14 cellular contexts compared by ENCODE assay signal in the genomic region with DNA sequence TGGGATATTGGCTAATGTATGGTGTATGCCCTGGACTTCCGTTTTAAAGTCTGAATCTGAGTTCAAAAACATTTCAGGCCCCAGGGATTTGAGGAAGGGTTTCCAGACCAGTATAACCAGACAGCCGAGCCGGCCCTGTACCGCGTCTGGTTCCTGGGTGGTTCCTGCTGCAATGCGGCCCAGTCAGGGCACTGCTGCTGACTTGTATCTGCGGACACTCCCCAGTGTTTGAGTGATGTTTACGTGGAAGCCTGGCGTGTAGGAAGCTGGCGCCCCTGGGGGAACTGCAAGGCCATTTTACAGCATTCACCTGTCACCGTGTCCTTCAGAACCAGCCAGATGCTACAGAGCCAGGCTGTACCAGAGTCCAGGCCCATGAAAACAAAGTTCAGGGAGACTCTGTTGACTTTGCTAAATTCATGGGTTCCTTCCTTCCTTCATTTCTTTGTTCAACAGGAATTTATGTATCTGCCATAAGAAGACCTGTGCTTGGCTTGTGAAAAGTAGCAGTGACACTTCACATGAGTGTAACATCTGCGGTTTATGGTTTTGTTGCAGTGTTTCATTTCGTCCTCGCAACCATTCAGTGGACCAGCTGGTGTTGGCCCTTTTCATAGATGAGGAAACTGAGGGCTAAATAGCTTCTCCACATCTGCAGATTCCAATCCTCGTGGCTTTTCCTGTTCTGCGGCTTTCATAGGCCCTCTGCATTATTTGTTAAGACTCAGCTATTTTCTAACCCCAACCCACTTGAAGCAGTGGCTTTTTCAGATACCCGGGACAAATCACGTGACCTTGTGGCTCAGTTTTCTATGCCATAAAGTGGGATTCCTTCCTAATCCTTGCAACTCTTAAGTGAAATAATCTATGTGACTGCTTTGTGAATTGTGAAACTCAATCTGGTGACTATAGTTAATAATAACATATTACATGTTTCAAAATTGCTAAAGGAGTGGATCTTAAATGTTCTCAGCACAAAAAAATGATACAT. TPM values are rescaled to one million over a fixed set of nuclear protein-coding genes. Genes with fewer than 3 reads are reported as not detected.
DNase-seq lines count a peak whose midpoint lies in the region; ATAC-seq, FAIRE-seq and TF ChIP-seq lines count a peak whose summit lies in the region.
"Had no signal": no experiment of that assay in that cellular context is flagged by ENCODE, and none has a peak within 500 bp of the region (broad histone marks: within the 10 kb centered on the region; RNA-seq: fewer than 3 reads in every experiment).

No MANE protein-coding gene starts in this region.

- no peaks in the 10 kb centered on the region for H3K36me3 ChIP-seq in GM12878 (ENCODE audit: control insufficient read depth in 2 of 2, insufficient read depth in 2 of 2, low read length in 1 of 2)
- no peaks in the 10 kb centered on the region for H3K36me3 ChIP-seq in hepatocyte (replicated peaks; ENCODE audit: insufficient read depth, low read depth)
- no peaks in the 10 kb centered on the region for H3K36me3 ChIP-seq in sigmoid colon
- H3K36me3 ChIP-seq: cardiac muscle cell had no signal

- TF ChIP-seq CTCF in GM12878 (IDR thresholded peaks at IDR 0.05 in 2 of 3, conservative IDR thresholded peaks at IDR 0.05 in 1 of 3; ENCODE audit: control insufficient read depth in 2 of 3, extremely low read depth in 1 of 3, insufficient read depth in 1 of 3, low read depth in 3 of 3, low read length in 3 of 3): no peak
- no peak for TF ChIP-seq CTCF in hepatocyte (IDR thresholded peaks at IDR 0.05; ENCODE audit: poor library complexity)
- TF ChIP-seq CTCF in sigmoid colon (IDR thresholded peaks at IDR 0.05): no peak
- TF ChIP-seq CTCF in chondrocyte (IDR thresholded peaks at IDR 0.05): no peak

- H3K27me3 ChIP-seq in GM12878 (replicated peaks in 1 of 2; ENCODE audit: control insufficient read depth in 2 of 2, insufficient read depth in 2 of 2, low read length in 1 of 2) (peaks cover 4 to 6% of the 10 kb centered on the region in 2 experiments; a peak in 3 of 4 replicates), hepatocyte (no peaks in the 10 kb centered on the region), sigmoid colon (no peaks in the 10 kb centered on the region)

- no peak overlapping the region for H3K27ac ChIP-seq in GM12878 (ENCODE audit: control insufficient read depth, insufficient read depth)
- H3K27ac ChIP-seq in hepatocyte: peak overlapping the region; percentile 79
- peak overlapping the region; percentile 75 to 84 (median 80) for H3K27ac ChIP-seq in sigmoid colon
- H3K27ac ChIP-seq: cardiac muscle cell had no signal

- RAD21 ChIA-PET in GM12878 (lab: Charles Lee; ENCODE audit: unreplicated experiment): no interaction called here

- SMC1A ChIA-PET in GM12878 (lab: Charles Lee; ENCODE audit: uncharacterized antibody, unreplicated experiment): no interaction called here

- H3K4me3 Mint-ChIP-seq in chondrocyte (ENCODE audit: unreplicated experiment): no peak overlapping the region
- H3K4me3 Mint-ChIP-seq: activated CD4-positive, alpha-beta T cell treated with anti-CD3 and anti-CD28 coated beads, Interleukin-2, amount 10 ng/mL, durations not matched to agents 24 days and 14 days; CD14-positive monocyte; IgD-negative memory B cell had no signal

- H3K4me3 ChIP-seq in GM12878 (no peak overlapping the region), hepatocyte (no peak overlapping the region), sigmoid colon (no peak overlapping the region)
- H3K4me3 ChIP-seq: cardiac muscle cell had no signal

- TF ChIP-seq POLR2A in GM12878 (IDR thresholded peaks at IDR 0.05; ENCODE audit: low read depth, low read length) (no peak), sigmoid colon (IDR thresholded peaks at IDR 0.05) (no peak)

- POLR2A ChIA-PET in GM12878 (lab: Charles Lee): no interaction called here

- peaks cover 2% of the 10 kb centered on the region for H3K36me3 Mint-ChIP-seq in chondrocyte (ENCODE audit: low read depth)
- H3K36me3 Mint-ChIP-seq: CD14-positive monocyte, IgD-negative memory B cell had no signal

- no peaks in the 10 kb centered on the region for H3K9me2 ChIP-seq in hepatocyte (replicated peaks; ENCODE audit: insufficient read depth)

- H3K27me3 Mint-ChIP-seq in chondrocyte (ENCODE audit: low read depth): no peaks in the 10 kb centered on the region

- no peaks in the 10 kb centered on the region for H3K79me2 ChIP-seq in GM12878 (ENCODE audit: control insufficient read depth, insufficient read depth, low read length)
- peaks cover 60% of the 10 kb centered on the region for H3K79me2 ChIP-seq in hepatocyte

- H3K4me1 ChIP-seq in GM12878 (ENCODE audit: control insufficient read depth, insufficient read depth, low read length) (no peaks in the 10 kb centered on the region), hepatocyte (ENCODE audit: insufficient read depth) (peaks cover 25% of the 10 kb centered on the region), sigmoid colon (peaks cover 0 to 86% (median 66%) of the 10 kb centered on the region in 4 donors)

- WGBS in GM12878 (ENCODE audit: insufficient coverage, insufficient replicate concordance, low lambda C conversion rate, missing lambda C conversion rate): 60% methylated on average over 18 of the region's 18 CpGs
- WGBS in hepatocyte (ENCODE audit: low lambda C conversion rate, missing lambda C conversion rate): 70% methylated on average over 18 of the region's 18 CpGs
- WGBS in sigmoid colon, 2 donors: 73 to 82% methylated on average over 18 of the region's 18 CpGs

- no peaks in the 10 kb centered on the region for H3K9me3 ChIP-seq in GM12878 (replicated peaks; ENCODE audit: control insufficient read depth, insufficient read depth, low read length)
- H3K9me3 ChIP-seq in hepatocyte (ENCODE audit: low read depth): no peaks in the 10 kb centered on the region
- H3K9me3 ChIP-seq in sigmoid colon: no peaks in the 10 kb centered on the region

- ATAC-seq in GM12878: no peak
- no peak for ATAC-seq in GM21619 (IDR thresholded peaks at IDR 0.05; ENCODE audit: unreplicated experiment)
- no peak for ATAC-seq in HG02759 (IDR thresholded peaks at IDR 0.05; ENCODE audit: unreplicated experiment)

- H3K9me3 Mint-ChIP-seq in chondrocyte (ENCODE audit: low read depth): no peaks in the 10 kb centered on the region
- H3K9me3 Mint-ChIP-seq: activated CD4-positive, alpha-beta T cell treated with anti-CD3 and anti-CD28 coated beads, Interleukin-2, amount 10 ng/mL, durations not matched to agents 24 days and 14 days; IgD-negative memory B cell had no signal

- H3K4me2 ChIP-seq in GM12878 (ENCODE audit: control insufficient read depth, insufficient read depth) (no peak overlapping the region), hepatocyte (peak overlapping the region; percentile 41)

- peaks cover 16% of the 10 kb centered on the region for H3K4me1 Mint-ChIP-seq in chondrocyte (ENCODE audit: low read depth)
- H3K4me1 Mint-ChIP-seq: activated CD4-positive, alpha-beta T cell treated with anti-CD3 and anti-CD28 coated beads, Interleukin-2, amount 10 ng/mL, durations not matched to agents 24 days and 14 days; CD14-positive monocyte; IgD-negative memory B cell had no signal

- no peak for FAIRE-seq in GM12878 (lab: Jason Lieb, UNC)

- CTCF ChIA-PET in GM12878 (lab: Yijun Ruan, JAX): no interaction called here

- no peak overlapping the region for H2AFZ ChIP-seq in GM12878 (ENCODE audit: control insufficient read depth, low read depth, low read length)
- H2AFZ ChIP-seq in hepatocyte: no peak overlapping the region

- TF ChIP-seq EP300 in GM12878 (IDR thresholded peaks at IDR 0.05; ENCODE audit: borderline replicate concordance in 1 of 2, control insufficient read depth in 1 of 2, low read depth in 2 of 2, low read length in 2 of 2): no peak
- no peak for TF ChIP-seq EP300 in sigmoid colon (IDR thresholded peaks at IDR 0.05)

- no peak for TF ChIP-seq RAD21 in GM12878 (IDR thresholded peaks at IDR 0.05; ENCODE audit: insufficient read depth, low read depth, low read length)

- in situ Hi-C loops in GM12878 (cut with MboI): no loop called here

- peak; percentile 86 for DNase-seq in ELF-1 (ENCODE audit: low read depth, low spot score)
- no peak for DNase-seq in GM12878 (ENCODE audit: low read depth, low spot score)
- peak; percentile 58 for DNase-seq in hepatocyte (ENCODE audit: low spot score)
- DNase-seq in sigmoid colon: peak; percentile 83
- DNase-seq in chondrocyte (ENCODE audit: low spot score): no peak
- DNase-seq in activated CD4-positive, alpha-beta T cell treated with anti-CD3 and anti-CD28 coated beads for 4 hours: no peak
- DNase-seq: activated CD4-positive, alpha-beta T cell treated with anti-CD3 and anti-CD28 coated beads, Interleukin-2, amount 10 ng/mL, durations not matched to agents 24 days and 14 days; activated effector memory CD4-positive, alpha-beta T cell treated with anti-CD3 and anti-CD28 coated beads, Interleukin-2, amount 50 U/mL, for 16 hours; NCI-H1694 had no signal

- no peak overlapping the region for H3K9ac ChIP-seq in GM12878 (ENCODE audit: control insufficient read depth, insufficient read depth, low read length)

- no TSS peak for BruUV-seq in GM12878 (replicated peaks; lab: Mats Ljungman, UMichigan)

- H4K20me1 ChIP-seq in GM12878 (ENCODE audit: control insufficient read depth, insufficient read depth) (no peaks in the 10 kb centered on the region), hepatocyte (ENCODE audit: insufficient read depth, poor library complexity, severe bottlenecking) (no peaks in the 10 kb centered on the region)

- intact Hi-C loops in GM12878 (cut with micrococcal nuclease; ENCODE audit: unreplicated experiment) (no loop called here), sigmoid colon (cut with DNase I) (loop anchor here (2.0 to 5.0 kb wide), 3 partner anchors 15 to 128 kb away; partner anchors contain the start of gene CYP46A1)

- H3K27ac Mint-ChIP-seq in chondrocyte (ENCODE audit: unreplicated experiment): no peak overlapping the region
- H3K27ac Mint-ChIP-seq: activated CD4-positive, alpha-beta T cell treated with anti-CD3 and anti-CD28 coated beads, Interleukin-2, amount 10 ng/mL, durations not matched to agents 24 days and 14 days had no signal

RNA-seq across cellular contexts. Expression of gene EML1, which starts 16.9 kb away (rescaled TPM):
- total RNA-seq in GM12878 (2013; cell fraction: nucleolus; rRNA removed): 0.77 TPM in 1 of 2 replicates, not detected in the other
- total RNA-seq in GM12878 (2014; rRNA removed): 0.16 TPM in 1 of 2 replicates, not detected in the other
- 0.13 TPM in 1 of 2 replicates, not detected in the other for total RNA-seq in GM12878 (2014; rRNA removed; fragmentation: Illumina TruSeq; extraction: Trizol)
- 0.21 TPM in 1 of 2 replicates, not detected in the other for total RNA-seq in GM12878 (2021)
- not detected for polyA plus RNA-seq in GM12878 (2011; ENCODE audit: low read depth)
- 2.9 and 3.4 TPM in 2 replicates for polyA plus RNA-seq in GM12878 (2011; rRNA removed)
- 3.0 and 3.3 TPM in 2 replicates for polyA plus RNA-seq in GM12878 (2011; cell fraction: cytosol; rRNA removed)
- polyA plus RNA-seq in GM12878 (2011; cell fraction: nucleus; rRNA removed): 5.4 and 5.5 TPM in 2 replicates
- polyA plus RNA-seq in GM12878 (2012): 0.07 and 0.34 TPM in 2 replicates
- 0.10 TPM in 1 of 2 replicates, not detected in the other for polyA plus RNA-seq in GM12878 (2014; fragmentation: Illumina TruSeq; extraction: Trizol)
- under 1 TPM; 0.05 to 0.16 TPM for polyA plus RNA-seq in GM12878 (2014; fragmentation: Nextera tagmentation; extraction: Ambion mirVana)
- polyA plus RNA-seq in GM12878 (2014; rRNA removed): 0.28 TPM in 1 of 2 replicates, not detected in the other
- under 1 TPM; 0.09 to 0.11 TPM for polyA plus RNA-seq in GM12878 (2016; fragmentation: Nextera tagmentation; extraction: Ambion mirVana)
- polyA minus RNA-seq in GM12878 (2011; rRNA and poly(A)+ RNA removed): 7.5 and 13.5 TPM in 2 replicates
- 1.3 and 4.4 TPM in 2 replicates for polyA minus RNA-seq in GM12878 (2011; cell fraction: cytosol; rRNA and poly(A)+ RNA removed)
- polyA minus RNA-seq in GM12878 (2011; cell fraction: nucleus; rRNA and poly(A)+ RNA removed): 5.2 and 7.0 TPM in 2 replicates
- 31.8 and 31.9 TPM in 2 replicates for total RNA-seq in hepatocyte
- 21.6 and 22.9 TPM in 2 replicates for polyA plus RNA-seq in hepatocyte
- total RNA-seq in sigmoid colon: 100 to 1,000 TPM in 3 of 4 donors, 10 to 100 TPM in 1; 91.5 to 148 (median 141) TPM
- 1 to 10 TPM; 3.9 to 7.8 (median 5.0) TPM for polyA plus RNA-seq in sigmoid colon
- 36.4 to 61.0 TPM (median 39.6 TPM) in 3 replicates for total RNA-seq in chondrocyte
- polyA plus RNA-seq: CD14-positive monocyte, IgD-negative memory B cell had no signal

Comparison
In these comparisons a context has a peak if more than half of its experiments do, and no peak if none do; other contexts are left out.
1. DNase-seq: peak in ELF-1 (single experiment), hepatocyte (single experiment) and sigmoid colon (single experiment); none in GM12878 (single experiment), chondrocyte (single experiment) and activated CD4-positive, alpha-beta T cell treated with anti-CD3 and anti-CD28 coated beads for 4 hours (0 of 2).
2. RNA of gene EML1, which starts 16.9 kb away (total RNA-seq): 91.5 to 148 TPM in sigmoid colon, 36.4 to 61.0 TPM in chondrocyte and 31.8 to 31.9 TPM in hepatocyte; 0.13 to 0.77 TPM in GM12878; every median in the first group is over 10 times any median in the second.